9 cellular contexts compared by ENCODE assay signal in the genomic region with DNA sequence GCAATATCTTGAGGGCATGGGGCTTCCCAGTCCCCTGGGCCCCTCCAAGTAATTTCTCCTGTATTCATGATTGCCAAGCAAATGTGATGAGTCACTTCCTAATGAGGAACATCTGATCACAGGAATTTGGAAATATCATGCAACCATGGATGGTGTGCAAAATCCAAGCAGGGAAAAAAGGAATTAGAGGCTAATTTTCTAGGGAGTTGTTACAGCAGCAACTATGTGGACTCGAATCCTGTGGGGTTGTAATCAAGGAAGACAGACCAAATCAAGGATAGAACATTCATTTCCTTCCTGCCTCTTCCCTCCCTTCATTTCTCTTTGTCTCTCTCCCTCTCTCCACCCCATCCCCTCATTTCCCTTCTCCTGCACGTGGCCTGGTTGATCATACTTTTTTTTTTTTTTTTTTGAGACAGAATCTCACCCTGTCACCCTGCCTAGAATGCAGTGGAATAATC. TPM values are rescaled to one million over a fixed set of nuclear protein-coding genes. Genes with fewer than 3 reads are reported as not detected.
A peak's percentile ranks its signal among the peaks of the same experiment; 100 is the strongest.
DNase-seq lines count a peak whose midpoint lies in the region; ATAC-seq lines count a peak whose summit lies in the region.
"Had no signal": no experiment of that assay in that cellular context is flagged by ENCODE, and none has a peak within 500 bp of the region (broad histone marks: within the 10 kb centered on the region; RNA-seq: fewer than 3 reads in every experiment).

No MANE protein-coding gene starts in this region.

- POLR2A ChIA-PET in activated CD8-positive, alpha-beta T cell treated with anti-CD3 and anti-CD28 coated beads, Interleukin-2, amount 10 ng/mL, durations not matched to agents 7 days and 5 days (lab: Charles Lee) = interaction anchor here (1.2 kb wide), 1 partner anchor 37 kb away, joined by 3 read pairs; no protein-coding TSS in a partner anchor

- H3K9me3 ChIP-seq in MG63 = no peaks in the 10 kb centered on the region

- H3K36me3 ChIP-seq in MG63 = no peaks in the 10 kb centered on the region

- peaks cover 26% of the 10 kb centered on the region for H3K4me1 Mint-ChIP-seq in activated CD8-positive, alpha-beta T cell treated with anti-CD3 and anti-CD28 coated beads, Interleukin-2, amount 10 ng/mL, durations not matched to agents 7 days and 5 days (ENCODE audit: low read depth)

- peak overlapping the region; percentile 31 for H3K4me3 Mint-ChIP-seq in activated CD8-positive, alpha-beta T cell treated with anti-CD3 and anti-CD28 coated beads, Interleukin-2, amount 10 ng/mL, durations not matched to agents 7 days and 5 days

- H3K9me3 Mint-ChIP-seq in activated CD8-positive, alpha-beta T cell treated with anti-CD3 and anti-CD28 coated beads, Interleukin-2, amount 10 ng/mL, durations not matched to agents 7 days and 5 days (ENCODE audit: insufficient read depth) = no peaks in the 10 kb centered on the region
- H3K9me3 Mint-ChIP-seq: natural killer cell treated with Interleukin-12 subunit alpha and Interleukin-12 subunit beta and Interleukin-15 and Interleukin-18, amount 100 ng/mL, for 72 hours had no signal

- no peaks in the 10 kb centered on the region for H3K27me3 ChIP-seq in MG63

- H3K4me3 ChIP-seq in MG63 = no peak overlapping the region

- peaks cover 4% of the 10 kb centered on the region for H3K27me3 Mint-ChIP-seq in activated CD8-positive, alpha-beta T cell treated with anti-CD3 and anti-CD28 coated beads, Interleukin-2, amount 10 ng/mL, durations not matched to agents 7 days and 5 days (ENCODE audit: low read depth)

- H3K27ac Mint-ChIP-seq in activated CD8-positive, alpha-beta T cell treated with anti-CD3 and anti-CD28 coated beads, Interleukin-2, amount 10 ng/mL, durations not matched to agents 7 days and 5 days = no peak overlapping the region

- H3K36me3 Mint-ChIP-seq in activated CD8-positive, alpha-beta T cell treated with anti-CD3 and anti-CD28 coated beads, Interleukin-2, amount 10 ng/mL, durations not matched to agents 7 days and 5 days (ENCODE audit: low read depth) = no peaks in the 10 kb centered on the region
- H3K36me3 Mint-ChIP-seq: natural killer cell treated with Interleukin-12 subunit alpha and Interleukin-12 subunit beta and Interleukin-15 and Interleukin-18, amount 100 ng/mL, for 72 hours had no signal

- DNase-seq in GM04504 (ENCODE audit: low read depth) (peak; percentile 55), myocyte (ENCODE audit: low read depth) (peak; percentile 52), MG63 (no peak), globus pallidus (ENCODE audit: low spot score) (no peak)
- no peak for DNase-seq in activated CD8-positive, alpha-beta T cell treated with anti-CD3 and anti-CD28 coated beads, Interleukin-2, amount 10 ng/mL, durations not matched to agents 7 days and 5 days
- DNase-seq: activated CD8-positive, alpha-beta memory T cell treated with anti-CD3 and anti-CD28 coated beads for 24 hours; KG1 had no signal

- ATAC-seq in activated CD8-positive, alpha-beta T cell treated with anti-CD3 and anti-CD28 coated beads, Interleukin-2, amount 10 ng/mL, durations not matched to agents 7 days and 5 days = no peak
- no peak for ATAC-seq in GM21717 (IDR thresholded peaks at IDR 0.05; ENCODE audit: unreplicated experiment)

- CTCF ChIA-PET in activated CD8-positive, alpha-beta T cell treated with anti-CD3 and anti-CD28 coated beads, Interleukin-2, amount 10 ng/mL, durations not matched to agents 7 days and 5 days (lab: Charles Lee) = interaction anchor here (1.6 to 4.2 kb wide), 2 partner anchors 37 to 44 kb away, joined by 3 to 21 read pairs; a partner anchor contains a TSS

RNA-seq across cellular contexts. Expression of a gene that starts 23.9 kb away (rescaled TPM):
- total RNA-seq in activated CD8-positive, alpha-beta T cell treated with anti-CD3 and anti-CD28 coated beads, Interleukin-2, amount 10 ng/mL, durations not matched to agents 7 days and 5 days = 10 to 100 TPM; 43.0 to 46.0 TPM
- total RNA-seq in myocyte = 10.5 and 11.7 TPM in 2 replicates
- 7.3 TPM for polyA plus RNA-seq in myocyte (2012)
- 5.8 and 10.2 TPM in 2 replicates for total RNA-seq in MG63 (2014; rRNA removed; shearing (Covaris generic); ENCODE audit: low replicate concordance)

RNA-seq across cellular contexts. Expression of a gene that starts 31.4 kb away (rescaled TPM):
- total RNA-seq in activated CD8-positive, alpha-beta T cell treated with anti-CD3 and anti-CD28 coated beads, Interleukin-2, amount 10 ng/mL, durations not matched to agents 7 days and 5 days = under 1 TPM in 1 of 2 experiments, not detected in 1; 0.23 TPM
- 0.05 TPM in 1 of 2 replicates, not detected in the other for total RNA-seq in myocyte
- polyA plus RNA-seq in myocyte (2012) = 0.06 TPM
- not detected in 2 replicates for total RNA-seq in MG63 (2014; rRNA removed; shearing (Covaris generic); ENCODE audit: low replicate concordance)
- total RNA-seq: natural killer cell treated with Interleukin-12 subunit alpha and Interleukin-12 subunit beta and Interleukin-15 and Interleukin-18, amount 100 ng/mL, for 72 hours had no signal

RNA-seq across cellular contexts. Expression of a gene that starts 36.1 kb away (rescaled TPM):
- total RNA-seq in activated CD8-positive, alpha-beta T cell treated with anti-CD3 and anti-CD28 coated beads, Interleukin-2, amount 10 ng/mL, durations not matched to agents 7 days and 5 days = 100 to 1,000 TPM; 129 to 132 TPM
- total RNA-seq in myocyte = 32.9 and 34.6 TPM in 2 replicates
- 24.5 TPM for polyA plus RNA-seq in myocyte (2012)
- total RNA-seq in MG63 (2014; rRNA removed; shearing (Covaris generic); ENCODE audit: low replicate concordance) = 5.7 and 27.7 TPM in 2 replicates

RNA-seq across cellular contexts. Expression of a gene that starts 51.0 kb away (rescaled TPM):
- total RNA-seq in activated CD8-positive, alpha-beta T cell treated with anti-CD3 and anti-CD28 coated beads, Interleukin-2, amount 10 ng/mL, durations not matched to agents 7 days and 5 days = 1 to 10 TPM; 2.7 to 3.6 TPM
- total RNA-seq in myocyte = 0.31 and 0.48 TPM in 2 replicates
- polyA plus RNA-seq in myocyte (2012) = 0.55 TPM
- 0.56 TPM in 1 of 2 replicates, not detected in the other for total RNA-seq in MG63 (2014; rRNA removed; shearing (Covaris generic); ENCODE audit: low replicate concordance)

RNA-seq across cellular contexts. Expression of a gene that starts 58.6 kb away (rescaled TPM):
- 10 to 100 TPM; 29.8 to 30.0 TPM for total RNA-seq in activated CD8-positive, alpha-beta T cell treated with anti-CD3 and anti-CD28 coated beads, Interleukin-2, amount 10 ng/mL, durations not matched to agents 7 days and 5 days
- 0.21 TPM in 1 of 2 replicates, not detected in the other for total RNA-seq in myocyte
- 1.2 TPM for polyA plus RNA-seq in myocyte (2012)
- total RNA-seq in MG63 (2014; rRNA removed; shearing (Covaris generic); ENCODE audit: low replicate concordance) = not detected in 2 replicates

Comparison
In these comparisons a context has a peak if more than half of its experiments do, and no peak if none do; other contexts are left out.
1. DNase-seq: peak in GM04504 (single experiment) and myocyte (single experiment); none in activated CD8-positive, alpha-beta T cell treated with anti-CD3 and anti-CD28 coated beads, Interleukin-2, amount 10 ng/mL, durations not matched to agents 7 days and 5 days (single experiment), MG63 (single experiment) and globus pallidus (single experiment).